In genomic region chr4:100095729-100096595, GRCh38 we compare ENCODE assay signal across 8 cellular contexts.
DNase-seq lines count a peak whose midpoint lies in the region; ATAC-seq and TF ChIP-seq lines count a peak whose summit lies in the region.

No MANE protein-coding gene starts in this region.

- H3K27me3 Mint-ChIP-seq in Calu3 (ENCODE audit: unreplicated experiment): no peaks in the 10 kb centered on the region

- H3K36me3 ChIP-seq in OCI-LY1 (ENCODE audit: insufficient read depth, low read length): no peaks in the 10 kb centered on the region
- no peaks in the 10 kb centered on the region for H3K36me3 ChIP-seq in tibial nerve

- no peaks in the 10 kb centered on the region for H3K4me1 ChIP-seq in OCI-LY1 (ENCODE audit: insufficient read depth, low read length, severe bottlenecking)
- peaks cover 0 to 24% (median 7%) of the 10 kb centered on the region in 4 donors for H3K4me1 ChIP-seq in tibial nerve

- peaks cover 17% of the 10 kb centered on the region for H3K4me1 Mint-ChIP-seq in Calu3 (ENCODE audit: low read depth, unreplicated experiment)

- H3K9ac ChIP-seq in OCI-LY1 (ENCODE audit: low read length): no peak overlapping the region

- BruUV-seq in Calu3 (replicated peaks; lab: Mats Ljungman, UMichigan): no TSS peak

- H3K36me3 Mint-ChIP-seq in Calu3 (ENCODE audit: insufficient read depth, unreplicated experiment): peaks cover 4% of the 10 kb centered on the region

- no peaks in the 10 kb centered on the region for H3K9me2 ChIP-seq in OCI-LY1 (ENCODE audit: low read depth, low read length)

- CTCF ChIA-PET in Calu3 (lab: Charles Lee): interaction anchor here (0.6 to 1.4 kb wide), 2 partner anchors 38 to 98 kb away, joined by 3 to 11 read pairs; no protein-coding TSS in a partner anchor

- H3F3A ChIP-seq in OCI-LY1 (ENCODE audit: insufficient read depth, low read length): no peaks in the 10 kb centered on the region

- no peak overlapping the region for H3K27ac ChIP-seq in OCI-LY1 (ENCODE audit: low read depth, low read length, poor library complexity, severe bottlenecking)
- peak overlapping the region in 2 of 4 donors; percentile 67 to 75 for H3K27ac ChIP-seq in tibial nerve

- no peak for TF ChIP-seq CTCF in Calu3 (IDR thresholded peaks at IDR 0.05; ENCODE audit: unreplicated experiment)
- peak; percentile 61 for TF ChIP-seq CTCF in OCI-LY1 (IDR thresholded peaks at IDR 0.05; ENCODE audit: low read length)
- TF ChIP-seq CTCF in tibial nerve (IDR thresholded peaks at IDR 0.05): peak; percentile 42 to 73 (median 66)

- H3K4me3 Mint-ChIP-seq in Calu3 (ENCODE audit: low read depth, unreplicated experiment): no peak overlapping the region

- no peak overlapping the region for H3K27ac Mint-ChIP-seq in Calu3 (ENCODE audit: unreplicated experiment)

- no peaks in the 10 kb centered on the region for H3K27me3 ChIP-seq in OCI-LY1 (ENCODE audit: insufficient read depth, low read length)
- H3K27me3 ChIP-seq in tibial nerve: no peaks in the 10 kb centered on the region

- peak; percentile 93 for ATAC-seq in GM19455 (IDR thresholded peaks at IDR 0.05; ENCODE audit: unreplicated experiment)
- ATAC-seq in HG03520 (IDR thresholded peaks at IDR 0.05; ENCODE audit: unreplicated experiment): peak; percentile 89

- no peak overlapping the region for H3K4me2 ChIP-seq in OCI-LY1 (ENCODE audit: low read length)

- no peaks in the 10 kb centered on the region for H4K20me1 ChIP-seq in OCI-LY1 (ENCODE audit: insufficient read depth, low read length)

- WGBS in tibial nerve, 2 donors: 10 to 16% methylated on average over 7 of the region's 7 CpGs

- no peak for TF ChIP-seq POLR2A in tibial nerve (IDR thresholded peaks at IDR 0.05)

- peak; percentile 45 to 81 for TF ChIP-seq EP300 in tibial nerve (IDR thresholded peaks at IDR 0.05)

- H3K9me3 ChIP-seq in OCI-LY1 (ENCODE audit: low read length) (no peaks in the 10 kb centered on the region), tibial nerve (no peaks in the 10 kb centered on the region)

- no peak overlapping the region for H3K4me3 ChIP-seq in OCI-LY1 (ENCODE audit: low read depth, low read length, poor library complexity, severe bottlenecking)
- H3K4me3 ChIP-seq in tibial nerve: no peak overlapping the region

- intact Hi-C loops in Calu3 (cut with micrococcal nuclease; ENCODE audit: unreplicated experiment): loop anchor here (10.0 kb wide), 1 partner anchor 279 kb away; no protein-coding TSS in a partner anchor

- DNase-seq in Calu3 (peak; percentile 32), activated T-cell treated with anti-CD3 and anti-CD28 coated beads for 48 hours (ENCODE audit: low read depth) (peak; percentile 53), fibroblast of gingiva (ENCODE audit: low read depth) (peak; percentile 73), non-pigmented ciliary epithelial cell (ENCODE audit: low read depth) (peak; percentile 51), tibial nerve (ENCODE audit: low spot score in 2 of 2) (peak; percentile 58 to 77)

- H2AFZ ChIP-seq in OCI-LY1 (ENCODE audit: low read length): no peak overlapping the region

- no peaks in the 10 kb centered on the region for H3K9me3 Mint-ChIP-seq in Calu3 (ENCODE audit: low read depth, unreplicated experiment)

- no peaks in the 10 kb centered on the region for H3K79me2 ChIP-seq in OCI-LY1 (ENCODE audit: insufficient read depth, low read length)
